Comparison of ENCODE assay signal across 1 cellular context in the genomic region with DNA sequence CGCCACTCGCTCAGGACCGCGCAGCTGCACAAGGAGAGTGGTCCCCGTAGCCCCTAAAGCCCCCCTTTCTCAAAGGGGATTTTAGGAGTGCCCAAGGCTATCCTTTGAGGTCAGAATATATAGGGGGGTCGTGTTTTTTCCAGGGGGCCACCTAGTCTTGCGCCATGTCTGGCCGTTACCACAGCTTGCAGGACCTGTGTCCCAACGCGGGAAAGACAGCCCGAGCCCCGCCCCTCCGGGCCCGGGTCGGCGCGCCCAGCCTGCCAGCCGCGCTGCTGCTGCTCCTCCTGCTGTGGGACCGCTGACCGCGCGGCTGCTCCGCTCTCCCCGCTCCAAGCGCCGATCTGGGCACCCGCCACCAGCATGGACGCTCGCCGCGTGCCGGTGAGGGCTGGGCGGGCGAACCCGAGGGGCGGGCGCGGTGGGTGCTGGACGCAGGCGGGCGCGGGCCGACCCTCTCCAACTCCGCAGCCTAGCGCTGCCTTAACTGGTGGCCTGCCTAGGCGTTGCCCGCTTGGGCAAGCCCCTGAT.
TF ChIP-seq lines count a peak whose summit lies in the region.

A gene (plus strand): TSS at position 272 of the 531 bp plus-strand sequence. CDS start 92 bp downstream, at position 364.

TF ChIP-seq in HepG2, 621 proteins besides CTCF, POLR2A, EP300 and RAD21 (continued from another document and continues in another):
- TF ChIP-seq, protein P1, sequence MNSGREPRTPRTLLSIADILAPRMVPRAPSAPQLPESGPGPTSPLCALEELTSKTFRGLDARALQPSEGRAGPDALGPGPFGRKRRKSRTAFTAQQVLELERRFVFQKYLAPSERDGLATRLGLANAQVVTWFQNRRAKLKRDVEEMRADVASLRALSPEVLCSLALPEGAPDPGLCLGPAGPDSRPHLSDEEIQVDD (CRISPR knock-in tag; IDR thresholded peaks at IDR 0.05; ENCODE audit: borderline replicate concordance) = peak; percentile 92; the same call in 1 of the 2 replicates
- TF ChIP-seq, protein P2, sequence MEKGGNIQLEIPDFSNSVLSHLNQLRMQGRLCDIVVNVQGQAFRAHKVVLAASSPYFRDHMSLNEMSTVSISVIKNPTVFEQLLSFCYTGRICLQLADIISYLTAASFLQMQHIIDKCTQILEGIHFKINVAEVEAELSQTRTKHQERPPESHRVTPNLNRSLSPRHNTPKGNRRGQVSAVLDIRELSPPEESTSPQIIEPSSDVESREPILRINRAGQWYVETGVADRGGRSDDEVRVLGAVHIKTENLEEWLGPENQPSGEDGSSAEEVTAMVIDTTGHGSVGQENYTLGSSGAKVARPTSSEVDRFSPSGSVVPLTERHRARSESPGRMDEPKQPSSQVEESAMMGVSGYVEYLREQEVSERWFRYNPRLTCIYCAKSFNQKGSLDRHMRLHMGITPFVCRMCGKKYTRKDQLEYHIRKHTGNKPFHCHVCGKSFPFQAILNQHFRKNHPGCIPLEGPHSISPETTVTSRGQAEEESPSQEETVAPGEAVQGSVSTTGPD (CRISPR knock-in tag; IDR thresholded peaks at IDR 0.05) = no peak
- TF ChIP-seq HOXD1 (CRISPR knock-in tag; IDR thresholded peaks at IDR 0.05) = peak; percentile 84; the same call in 1 of the 2 replicates
- TF ChIP-seq ARNT (IDR thresholded peaks at IDR 0.05) = no peak
- TF ChIP-seq, protein P3, sequence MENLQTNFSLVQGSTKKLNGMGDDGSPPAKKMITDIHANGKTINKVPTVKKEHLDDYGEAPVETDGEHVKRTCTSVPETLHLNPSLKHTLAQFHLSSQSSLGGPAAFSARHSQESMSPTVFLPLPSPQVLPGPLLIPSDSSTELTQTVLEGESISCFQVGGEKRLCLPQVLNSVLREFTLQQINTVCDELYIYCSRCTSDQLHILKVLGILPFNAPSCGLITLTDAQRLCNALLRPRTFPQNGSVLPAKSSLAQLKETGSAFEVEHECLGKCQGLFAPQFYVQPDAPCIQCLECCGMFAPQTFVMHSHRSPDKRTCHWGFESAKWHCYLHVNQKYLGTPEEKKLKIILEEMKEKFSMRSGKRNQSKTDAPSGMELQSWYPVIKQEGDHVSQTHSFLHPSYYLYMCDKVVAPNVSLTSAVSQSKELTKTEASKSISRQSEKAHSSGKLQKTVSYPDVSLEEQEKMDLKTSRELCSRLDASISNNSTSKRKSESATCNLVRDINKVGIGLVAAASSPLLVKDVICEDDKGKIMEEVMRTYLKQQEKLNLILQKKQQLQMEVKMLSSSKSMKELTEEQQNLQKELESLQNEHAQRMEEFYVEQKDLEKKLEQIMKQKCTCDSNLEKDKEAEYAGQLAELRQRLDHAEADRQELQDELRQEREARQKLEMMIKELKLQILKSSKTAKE (CRISPR knock-in tag; IDR thresholded peaks at IDR 0.05; ENCODE audit: borderline replicate concordance) = peak; percentile 70
- TF ChIP-seq ZNF569 (CRISPR knock-in tag; IDR thresholded peaks at IDR 0.05; ENCODE audit: borderline replicate concordance) = 0 out of 2 replicates have a peak, but pooled peaks have one; percentile 87
- TF ChIP-seq ZNF101 (CRISPR knock-in tag; IDR thresholded peaks at IDR 0.05; ENCODE audit: borderline replicate concordance, low read depth) = peak; percentile 80; the same call in 1 of the 2 replicates
- TF ChIP-seq, protein P4, sequence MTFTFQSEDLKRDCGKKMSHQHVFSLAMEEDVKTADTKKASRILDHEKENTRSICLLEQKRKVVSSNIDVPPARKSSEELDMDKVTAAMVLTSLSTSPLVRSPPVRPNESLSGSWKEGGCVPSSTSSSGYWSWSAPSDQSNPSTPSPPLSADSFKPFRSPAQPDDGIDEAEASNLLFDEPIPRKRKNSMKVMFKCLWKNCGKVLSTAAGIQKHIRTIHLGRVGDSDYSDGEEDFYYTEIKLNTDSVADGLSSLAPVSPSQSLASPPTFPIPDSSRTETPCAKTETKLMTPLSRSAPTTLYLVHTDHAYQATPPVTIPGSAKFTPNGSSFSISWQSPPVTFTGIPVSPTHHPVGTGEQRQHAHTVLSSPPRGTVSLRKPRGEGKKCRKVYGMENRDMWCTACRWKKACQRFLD (CRISPR knock-in tag; IDR thresholded peaks at IDR 0.05; ENCODE audit: borderline replicate concordance) = peak; percentile 99
- TF ChIP-seq ATF7 (IDR thresholded peaks at IDR 0.05) = no peak
- TF ChIP-seq ATF7 (CRISPR knock-in tag; IDR thresholded peaks at IDR 0.05) = peak; percentile 62; the same call in 1 of the 2 replicates
- peak; percentile 38 for TF ChIP-seq ZEB1 (IDR thresholded peaks at IDR 0.05; ENCODE audit: insufficient replicate concordance, low read depth)
- peak; percentile 9 for TF ChIP-seq AGO1 (IDR thresholded peaks at IDR 0.05; ENCODE audit: low read depth, low read length, poor library complexity, severe bottlenecking)
- TF ChIP-seq, protein P5, sequence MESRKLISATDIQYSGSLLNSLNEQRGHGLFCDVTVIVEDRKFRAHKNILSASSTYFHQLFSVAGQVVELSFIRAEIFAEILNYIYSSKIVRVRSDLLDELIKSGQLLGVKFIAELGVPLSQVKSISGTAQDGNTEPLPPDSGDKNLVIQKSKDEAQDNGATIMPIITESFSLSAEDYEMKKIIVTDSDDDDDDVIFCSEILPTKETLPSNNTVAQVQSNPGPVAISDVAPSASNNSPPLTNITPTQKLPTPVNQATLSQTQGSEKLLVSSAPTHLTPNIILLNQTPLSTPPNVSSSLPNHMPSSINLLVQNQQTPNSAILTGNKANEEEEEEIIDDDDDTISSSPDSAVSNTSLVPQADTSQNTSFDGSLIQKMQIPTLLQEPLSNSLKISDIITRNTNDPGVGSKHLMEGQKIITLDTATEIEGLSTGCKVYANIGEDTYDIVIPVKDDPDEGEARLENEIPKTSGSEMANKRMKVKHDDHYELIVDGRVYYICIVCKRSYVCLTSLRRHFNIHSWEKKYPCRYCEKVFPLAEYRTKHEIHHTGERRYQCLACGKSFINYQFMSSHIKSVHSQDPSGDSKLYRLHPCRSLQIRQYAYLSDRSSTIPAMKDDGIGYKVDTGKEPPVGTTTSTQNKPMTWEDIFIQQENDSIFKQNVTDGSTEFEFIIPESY (CRISPR knock-in tag; IDR thresholded peaks at IDR 0.05) = no peak
- no peak for TF ChIP-seq ZNF383 (CRISPR knock-in tag; IDR thresholded peaks at IDR 0.05; ENCODE audit: borderline replicate concordance)
- TF ChIP-seq, protein P6, sequence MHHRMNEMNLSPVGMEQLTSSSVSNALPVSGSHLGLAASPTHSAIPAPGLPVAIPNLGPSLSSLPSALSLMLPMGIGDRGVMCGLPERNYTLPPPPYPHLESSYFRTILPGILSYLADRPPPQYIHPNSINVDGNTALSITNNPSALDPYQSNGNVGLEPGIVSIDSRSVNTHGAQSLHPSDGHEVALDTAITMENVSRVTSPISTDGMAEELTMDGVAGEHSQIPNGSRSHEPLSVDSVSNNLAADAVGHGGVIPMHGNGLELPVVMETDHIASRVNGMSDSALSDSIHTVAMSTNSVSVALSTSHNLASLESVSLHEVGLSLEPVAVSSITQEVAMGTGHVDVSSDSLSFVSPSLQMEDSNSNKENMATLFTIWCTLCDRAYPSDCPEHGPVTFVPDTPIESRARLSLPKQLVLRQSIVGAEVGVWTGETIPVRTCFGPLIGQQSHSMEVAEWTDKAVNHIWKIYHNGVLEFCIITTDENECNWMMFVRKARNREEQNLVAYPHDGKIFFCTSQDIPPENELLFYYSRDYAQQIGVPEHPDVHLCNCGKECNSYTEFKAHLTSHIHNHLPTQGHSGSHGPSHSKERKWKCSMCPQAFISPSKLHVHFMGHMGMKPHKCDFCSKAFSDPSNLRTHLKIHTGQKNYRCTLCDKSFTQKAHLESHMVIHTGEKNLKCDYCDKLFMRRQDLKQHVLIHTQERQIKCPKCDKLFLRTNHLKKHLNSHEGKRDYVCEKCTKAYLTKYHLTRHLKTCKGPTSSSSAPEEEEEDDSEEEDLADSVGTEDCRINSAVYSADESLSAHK (CRISPR knock-in tag; IDR thresholded peaks at IDR 0.05; ENCODE audit: borderline replicate concordance) = no peak
- 0 out of 2 replicates have a peak, but pooled peaks have one; percentile 12 for TF ChIP-seq KDM3A (CRISPR knock-in tag; IDR thresholded peaks at IDR 0.05; ENCODE audit: low read depth)
- TF ChIP-seq RXRB (CRISPR knock-in tag; IDR thresholded peaks at IDR 0.05; ENCODE audit: borderline replicate concordance) = peak; percentile 40; the same call in 1 of the 2 replicates
- TF ChIP-seq, protein P7, sequence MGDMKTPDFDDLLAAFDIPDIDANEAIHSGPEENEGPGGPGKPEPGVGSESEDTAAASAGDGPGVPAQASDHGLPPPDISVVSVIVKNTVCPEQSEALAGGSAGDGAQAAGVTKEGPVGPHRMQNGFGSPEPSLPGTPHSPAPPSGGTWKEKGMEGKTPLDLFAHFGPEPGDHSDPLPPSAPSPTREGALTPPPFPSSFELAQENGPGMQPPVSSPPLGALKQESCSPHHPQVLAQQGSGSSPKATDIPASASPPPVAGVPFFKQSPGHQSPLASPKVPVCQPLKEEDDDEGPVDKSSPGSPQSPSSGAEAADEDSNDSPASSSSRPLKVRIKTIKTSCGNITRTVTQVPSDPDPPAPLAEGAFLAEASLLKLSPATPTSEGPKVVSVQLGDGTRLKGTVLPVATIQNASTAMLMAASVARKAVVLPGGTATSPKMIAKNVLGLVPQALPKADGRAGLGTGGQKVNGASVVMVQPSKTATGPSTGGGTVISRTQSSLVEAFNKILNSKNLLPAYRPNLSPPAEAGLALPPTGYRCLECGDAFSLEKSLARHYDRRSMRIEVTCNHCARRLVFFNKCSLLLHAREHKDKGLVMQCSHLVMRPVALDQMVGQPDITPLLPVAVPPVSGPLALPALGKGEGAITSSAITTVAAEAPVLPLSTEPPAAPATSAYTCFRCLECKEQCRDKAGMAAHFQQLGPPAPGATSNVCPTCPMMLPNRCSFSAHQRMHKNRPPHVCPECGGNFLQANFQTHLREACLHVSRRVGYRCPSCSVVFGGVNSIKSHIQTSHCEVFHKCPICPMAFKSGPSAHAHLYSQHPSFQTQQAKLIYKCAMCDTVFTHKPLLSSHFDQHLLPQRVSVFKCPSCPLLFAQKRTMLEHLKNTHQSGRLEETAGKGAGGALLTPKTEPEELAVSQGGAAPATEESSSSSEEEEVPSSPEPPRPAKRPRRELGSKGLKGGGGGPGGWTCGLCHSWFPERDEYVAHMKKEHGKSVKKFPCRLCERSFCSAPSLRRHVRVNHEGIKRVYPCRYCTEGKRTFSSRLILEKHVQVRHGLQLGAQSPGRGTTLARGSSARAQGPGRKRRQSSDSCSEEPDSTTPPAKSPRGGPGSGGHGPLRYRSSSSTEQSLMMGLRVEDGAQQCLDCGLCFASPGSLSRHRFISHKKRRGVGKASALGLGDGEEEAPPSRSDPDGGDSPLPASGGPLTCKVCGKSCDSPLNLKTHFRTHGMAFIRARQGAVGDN (CRISPR knock-in tag; IDR thresholded peaks at IDR 0.05) = peak; percentile 98
- no peak; the same call in 1 of the 2 replicates for TF ChIP-seq KMT2A (CRISPR knock-in tag; IDR thresholded peaks at IDR 0.05)
- TF ChIP-seq NRL (CRISPR knock-in tag; IDR thresholded peaks at IDR 0.05; ENCODE audit: borderline replicate concordance) = peak; percentile 94
- TF ChIP-seq IRX3 (CRISPR knock-in tag; IDR thresholded peaks at IDR 0.05; ENCODE audit: borderline replicate concordance, low read depth) = peak; percentile 98
- TF ChIP-seq, protein P8, sequence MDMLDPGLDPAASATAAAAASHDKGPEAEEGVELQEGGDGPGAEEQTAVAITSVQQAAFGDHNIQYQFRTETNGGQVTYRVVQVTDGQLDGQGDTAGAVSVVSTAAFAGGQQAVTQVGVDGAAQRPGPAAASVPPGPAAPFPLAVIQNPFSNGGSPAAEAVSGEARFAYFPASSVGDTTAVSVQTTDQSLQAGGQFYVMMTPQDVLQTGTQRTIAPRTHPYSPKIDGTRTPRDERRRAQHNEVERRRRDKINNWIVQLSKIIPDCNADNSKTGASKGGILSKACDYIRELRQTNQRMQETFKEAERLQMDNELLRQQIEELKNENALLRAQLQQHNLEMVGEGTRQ (IDR thresholded peaks at IDR 0.05; ENCODE audit: low read depth, low read length) = no peak
- TF ChIP-seq, protein P8 (CRISPR knock-in tag; IDR thresholded peaks at IDR 0.05; ENCODE audit: borderline replicate concordance) = peak; percentile 50; the same call in 1 of the 2 replicates
- no peak; the same call in 1 of the 2 replicates for TF ChIP-seq PHF8 (CRISPR knock-in tag; IDR thresholded peaks at IDR 0.05)
- no peak; the same call in 1 of the 2 replicates for TF ChIP-seq ZNF12 (CRISPR knock-in tag; IDR thresholded peaks at IDR 0.05)
- TF ChIP-seq THYN1 (CRISPR knock-in tag; IDR thresholded peaks at IDR 0.05; ENCODE audit: borderline replicate concordance, low read depth) = peak; percentile 98; the same call in 1 of the 2 replicates
- TF ChIP-seq, protein P9, sequence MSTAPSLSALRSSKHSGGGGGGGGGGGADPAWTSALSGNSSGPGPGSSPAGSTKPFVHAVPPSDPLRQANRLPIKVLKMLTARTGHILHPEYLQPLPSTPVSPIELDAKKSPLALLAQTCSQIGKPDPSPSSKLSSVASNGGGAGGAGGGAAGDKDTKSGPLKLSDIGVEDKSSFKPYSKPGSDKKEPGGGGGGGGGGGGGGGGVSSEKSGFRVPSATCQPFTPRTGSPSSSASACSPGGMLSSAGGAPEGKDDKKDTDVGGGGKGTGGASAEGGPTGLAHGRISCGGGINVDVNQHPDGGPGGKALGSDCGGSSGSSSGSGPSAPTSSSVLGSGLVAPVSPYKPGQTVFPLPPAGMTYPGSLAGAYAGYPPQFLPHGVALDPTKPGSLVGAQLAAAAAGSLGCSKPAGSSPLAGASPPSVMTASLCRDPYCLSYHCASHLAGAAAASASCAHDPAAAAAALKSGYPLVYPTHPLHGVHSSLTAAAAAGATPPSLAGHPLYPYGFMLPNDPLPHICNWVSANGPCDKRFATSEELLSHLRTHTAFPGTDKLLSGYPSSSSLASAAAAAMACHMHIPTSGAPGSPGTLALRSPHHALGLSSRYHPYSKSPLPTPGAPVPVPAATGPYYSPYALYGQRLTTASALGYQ (CRISPR knock-in tag; IDR thresholded peaks at IDR 0.05) = peak; percentile 85
- no peak for TF ChIP-seq ZNF660 (CRISPR knock-in tag; IDR thresholded peaks at IDR 0.05; ENCODE audit: borderline replicate concordance, low read depth)
